Comparison of ENCODE assay signal across 38 cellular contexts in genomic region chr15:77762747-77763146, GRCh38.
"Had no signal": no experiment of that assay in that cellular context is flagged by ENCODE, and none has a peak within 500 bp of the region (broad histone marks: within the 10 kb centered on the region; RNA-seq: fewer than 3 reads in every experiment).

No MANE protein-coding gene starts in this region.

- H3K4me3 Mint-ChIP-seq: activated naive CD4-positive, alpha-beta T cell treated with anti-CD3 and anti-CD28 coated beads for 36 hours; activated naive CD4-positive, alpha-beta T cell treated with anti-CD3 and anti-CD28 coated beads, Interleukin-2, amount 10 ng/mL, durations not matched to agents 7 days and 5 days; activated naive CD4-positive, alpha-beta T cell treated with anti-CD3 and anti-CD28 coated beads, Interleukin-2, amount 50 U/mL, for 24 hours; activated naive CD8-positive, alpha-beta T cell; activated naive CD8-positive, alpha-beta T cell treated with anti-CD3 and anti-CD28 coated beads for 36 hours; activated naive CD8-positive, alpha-beta T cell treated with anti-CD3 and anti-CD28 coated beads, Interleukin-2, amount 10 ng/mL, durations not matched to agents 7 days and 5 days; activated naive CD8-positive, alpha-beta T cell treated with anti-CD3 and anti-CD28 coated beads, Interleukin-2, amount 50 U/mL, for 24 hours; activated T-cell treated with anti-CD3 and anti-CD28 coated beads, Interleukin-2, amount 50 U/mL, for 24 hours; activated T-cell treated with anti-CD3 and anti-CD28 coated beads, Interleukin-2, amount 50 U/mL, for 4 hours; activated T-cell treated with anti-CD3 and anti-CD28 coated beads, Interleukin-2, amount 50 U/mL, for 72 hours; activated T-helper 1 cell treated with anti-CD3 and anti-CD28 coated beads, Interleukin-12 subunit alpha, Interleukin-12 subunit beta, Interleukin-2, Interleukin-4 antibody, amounts not matched to agents 30 ng/mL and 10 ng/mL and 1 ng/mL, durations not matched to agents 14 hours and 24 hours and 36 hours; activated T-helper 17 cell treated with anti-CD3 and anti-CD28 coated beads, Interleukin-2, amount 50 U/mL, for 72 hours; central memory CD8-positive, alpha-beta T cell had no signal

- H3K27ac ChIP-seq: adrenal gland, ascending aorta, body of pancreas, brain microvascular endothelial cell, breast epithelium, cardiac muscle cell had no signal

- H3K27me3 ChIP-seq: adrenal gland, ascending aorta, body of pancreas, brain microvascular endothelial cell, cardiac muscle cell had no signal

- H3K4me3 ChIP-seq: adrenal gland, ascending aorta, body of pancreas, breast epithelium, cardiac muscle cell had no signal

- ATAC-seq: activated naive CD4-positive, alpha-beta T cell treated with anti-CD3 and anti-CD28 coated beads, Interleukin-2, amount 50 U/mL, for 72 hours; activated naive CD8-positive, alpha-beta T cell treated with anti-CD3 and anti-CD28 coated beads, Interleukin-2, amount 50 U/mL, for 24 hours; activated T-cell treated with anti-CD3 and anti-CD28 coated beads, Interleukin-2, amount 50 U/mL, for 4 hours; activated T-cell treated with anti-CD3 and anti-CD28 coated beads, Interleukin-2, amount 50 U/mL, for 72 hours; activated T-helper 17 cell treated with anti-CD3 and anti-CD28 coated beads, Interleukin-2, amount 50 U/mL, for 72 hours; body of pancreas had no signal

- H3K9me3 ChIP-seq: adrenal gland, ascending aorta, body of pancreas, breast epithelium had no signal

- H3K4me1 ChIP-seq: adrenal gland, body of pancreas, breast epithelium had no signal

- DNase-seq: activated effector memory CD4-positive, alpha-beta T cell treated with anti-CD3 and anti-CD28 coated beads, Interleukin-2, amount 50 U/mL, for 16 hours; activated effector memory CD4-positive, alpha-beta T cell treated with Interleukin-2 at 50 U/mL for 16 hours; activated gamma-delta T cell; activated gamma-delta T cell treated with Interleukin-2 at 50 U/mL for 16 hours; activated naive CD4-positive, alpha-beta T cell; activated naive CD4-positive, alpha-beta T cell treated with anti-CD3 and anti-CD28 coated beads for 36 hours; activated naive CD4-positive, alpha-beta T cell treated with anti-CD3 and anti-CD28 coated beads, Interleukin-2, amount 10 ng/mL, durations not matched to agents 7 days and 5 days; activated naive CD4-positive, alpha-beta T cell treated with anti-CD3 and anti-CD28 coated beads, Interleukin-2, amount 50 U/mL, for 16 hours; activated naive CD4-positive, alpha-beta T cell treated with Interleukin-2 at 50 U/mL for 16 hours; activated naive CD8-positive, alpha-beta T cell treated with anti-CD3 and anti-CD28 coated beads for 36 hours; activated naive CD8-positive, alpha-beta T cell treated with anti-CD3 and anti-CD28 coated beads, Interleukin-2, amount 10 ng/mL, durations not matched to agents 7 days and 5 days; activated naive CD8-positive, alpha-beta T cell treated with anti-CD3 and anti-CD28 coated beads, Interleukin-2, amount 50 U/mL, for 24 hours; activated T-cell treated with anti-CD3 and anti-CD28 coated beads, Interleukin-2, amount 50 U/mL, for 24 hours; activated T-cell treated with anti-CD3 and anti-CD28 coated beads, Interleukin-2, amount 50 U/mL, for 4 hours; activated T-cell treated with anti-CD3 and anti-CD28 coated beads, Interleukin-2, amount 50 U/mL, for 48 hours; activated T-cell treated with anti-CD3 and anti-CD28 coated beads, Interleukin-2, amount 50 U/mL, for 72 hours; adrenal gland; amniotic stem cell; amygdala; anterior cingulate cortex; aorta; body of pancreas; brain microvascular endothelial cell; caudate nucleus; central memory CD4-positive, alpha-beta T cell; cerebellar nuclear complex had no signal

- H3K27ac Mint-ChIP-seq: activated naive CD4-positive, alpha-beta T cell treated with anti-CD3 and anti-CD28 coated beads for 36 hours; activated naive CD4-positive, alpha-beta T cell treated with anti-CD3 and anti-CD28 coated beads, Interleukin-2, amount 10 ng/mL, durations not matched to agents 7 days and 5 days; activated naive CD4-positive, alpha-beta T cell treated with anti-CD3 and anti-CD28 coated beads, Interleukin-2, amount 50 U/mL, for 24 hours; activated naive CD8-positive, alpha-beta T cell; activated naive CD8-positive, alpha-beta T cell treated with anti-CD3 and anti-CD28 coated beads for 36 hours; activated naive CD8-positive, alpha-beta T cell treated with anti-CD3 and anti-CD28 coated beads, Interleukin-2, amount 10 ng/mL, durations not matched to agents 7 days and 5 days; activated naive CD8-positive, alpha-beta T cell treated with anti-CD3 and anti-CD28 coated beads, Interleukin-2, amount 50 U/mL, for 24 hours; activated T-cell treated with anti-CD3 and anti-CD28 coated beads, Interleukin-2, amount 50 U/mL, for 24 hours; activated T-cell treated with anti-CD3 and anti-CD28 coated beads, Interleukin-2, amount 50 U/mL, for 72 hours; activated T-helper 1 cell treated with anti-CD3 and anti-CD28 coated beads, Interleukin-12 subunit alpha, Interleukin-12 subunit beta, Interleukin-2, Interleukin-4 antibody, amounts not matched to agents 30 ng/mL and 10 ng/mL and 1 ng/mL, durations not matched to agents 14 hours and 24 hours and 36 hours; activated T-helper 17 cell treated with anti-CD3 and anti-CD28 coated beads, Interleukin-2, amount 50 U/mL, for 72 hours; activated T-helper 2 cell treated with anti-CD3 and anti-CD28 coated beads, Interferon-gamma antibody, Interleukin-2, Interleukin-4, amounts not matched to agents 10 μg/mL and 5 μg/mL and 100 μg/mL, durations not matched to agents 14 hours and 24 hours and 36 hours had no signal

- FAIRE-seq: colon had no signal

- H3K36me3 Mint-ChIP-seq: activated naive CD4-positive, alpha-beta T cell treated with anti-CD3 and anti-CD28 coated beads, Interleukin-2, amount 10 ng/mL, durations not matched to agents 7 days and 5 days; activated naive CD4-positive, alpha-beta T cell treated with anti-CD3 and anti-CD28 coated beads, Interleukin-2, amount 50 U/mL, for 24 hours; activated naive CD4-positive, alpha-beta T cell treated with anti-CD3 and anti-CD28 coated beads, Interleukin-2, amount 50 U/mL, for 72 hours; activated naive CD8-positive, alpha-beta T cell; activated naive CD8-positive, alpha-beta T cell treated with anti-CD3 and anti-CD28 coated beads for 36 hours; activated naive CD8-positive, alpha-beta T cell treated with anti-CD3 and anti-CD28 coated beads, Interleukin-2, amount 10 ng/mL, durations not matched to agents 7 days and 5 days; brain had no signal

- H3K9me3 Mint-ChIP-seq: activated naive CD4-positive, alpha-beta T cell treated with anti-CD3 and anti-CD28 coated beads for 36 hours; activated naive CD4-positive, alpha-beta T cell treated with anti-CD3 and anti-CD28 coated beads, Interleukin-2, amount 10 ng/mL, durations not matched to agents 7 days and 5 days; activated naive CD4-positive, alpha-beta T cell treated with anti-CD3 and anti-CD28 coated beads, Interleukin-2, amount 50 U/mL, for 24 hours; activated naive CD4-positive, alpha-beta T cell treated with anti-CD3 and anti-CD28 coated beads, Interleukin-2, amount 50 U/mL, for 72 hours; activated naive CD8-positive, alpha-beta T cell treated with anti-CD3 and anti-CD28 coated beads for 36 hours; activated naive CD8-positive, alpha-beta T cell treated with anti-CD3 and anti-CD28 coated beads, Interleukin-2, amount 10 ng/mL, durations not matched to agents 7 days and 5 days; activated naive CD8-positive, alpha-beta T cell treated with anti-CD3 and anti-CD28 coated beads, Interleukin-2, amount 50 U/mL, for 24 hours; activated T-cell treated with anti-CD3 and anti-CD28 coated beads, Interleukin-2, amount 50 U/mL, for 24 hours; activated T-cell treated with anti-CD3 and anti-CD28 coated beads, Interleukin-2, amount 50 U/mL, for 4 hours; activated T-cell treated with anti-CD3 and anti-CD28 coated beads, Interleukin-2, amount 50 U/mL, for 72 hours; activated T-helper 1 cell treated with anti-CD3 and anti-CD28 coated beads, Interleukin-12 subunit alpha, Interleukin-12 subunit beta, Interleukin-2, Interleukin-4 antibody, amounts not matched to agents 30 ng/mL and 10 ng/mL and 1 ng/mL, durations not matched to agents 14 hours and 24 hours and 36 hours; activated T-helper 17 cell treated with anti-CD3 and anti-CD28 coated beads, Interleukin-2, amount 50 U/mL, for 72 hours; activated T-helper 2 cell treated with anti-CD3 and anti-CD28 coated beads, Interferon-gamma antibody, Interleukin-2, Interleukin-4, amounts not matched to agents 10 μg/mL and 5 μg/mL and 100 μg/mL, durations not matched to agents 14 hours and 24 hours and 36 hours; brain; central memory CD8-positive, alpha-beta T cell had no signal

- H3K4me1 Mint-ChIP-seq: activated naive CD4-positive, alpha-beta T cell treated with anti-CD3 and anti-CD28 coated beads, Interleukin-2, amount 10 ng/mL, durations not matched to agents 7 days and 5 days; activated naive CD4-positive, alpha-beta T cell treated with anti-CD3 and anti-CD28 coated beads, Interleukin-2, amount 50 U/mL, for 24 hours; activated naive CD8-positive, alpha-beta T cell treated with anti-CD3 and anti-CD28 coated beads for 36 hours; activated naive CD8-positive, alpha-beta T cell treated with anti-CD3 and anti-CD28 coated beads, Interleukin-2, amount 10 ng/mL, durations not matched to agents 7 days and 5 days; activated naive CD8-positive, alpha-beta T cell treated with anti-CD3 and anti-CD28 coated beads, Interleukin-2, amount 50 U/mL, for 24 hours; activated T-helper 17 cell treated with anti-CD3 and anti-CD28 coated beads, Interleukin-2, amount 50 U/mL, for 72 hours; central memory CD8-positive, alpha-beta T cell had no signal

- H3K36me3 ChIP-seq: adrenal gland, ascending aorta, brain microvascular endothelial cell, breast epithelium, cardiac muscle cell had no signal
